ENCODE assay signal across 8 cellular contexts in genomic region chrX:101659601-101660063, GRCh38. TPM values are rescaled to one million over a fixed set of nuclear protein-coding genes. Genes with fewer than 3 reads are reported as not detected.
DNase-seq lines count a peak whose midpoint lies in the region; ATAC-seq, FAIRE-seq and TF ChIP-seq lines count a peak whose summit lies in the region.

Gene ARMCX2, minus strand, starts transcription at chrX:101659850. Its CDS starts 2,262 bp downstream, at chrX:101657588.

- peak; percentile 81 for TF ChIP-seq POLR2A in endothelial cell of umbilical vein (IDR thresholded peaks at IDR 0.05; ENCODE audit: low read depth, low read length)

- peaks cover 27% of the 10 kb centered on the region for H3K4me1 Mint-ChIP-seq in activated naive CD4-positive, alpha-beta T cell treated with anti-CD3 and anti-CD28 coated beads for 36 hours (ENCODE audit: low read depth)

- peak within 1 kb of the TSS; percentile 91 for H2AFZ ChIP-seq in endothelial cell of umbilical vein (ENCODE audit: low read depth, low read length)

- FAIRE-seq in endothelial cell of umbilical vein (lab: Jason Lieb, UNC), result peak; percentile 90

- peak within 1 kb of the TSS; percentile 71 to 88 (median 87) for H3K4me3 ChIP-seq in endothelial cell of umbilical vein (replicated peaks in 1 of 3; ENCODE audit: insufficient read depth in 1 of 3, low read depth in 1 of 3, low read length in 3 of 3)

- H3K9me1 ChIP-seq in endothelial cell of umbilical vein (replicated peaks; ENCODE audit: control insufficient read depth, extremely low read depth, insufficient read depth, low read length), result no peaks in the 10 kb centered on the region

- POLR2A ChIA-PET in endothelial cell of umbilical vein (lab: Charles Lee), result interaction anchor here (0.9 to 1.0 kb wide), 2 partner anchors 17 to 98 kb away, joined by 3 to 4 read pairs; no protein-coding TSS in a partner anchor

- dilution Hi-C loops in endothelial cell of umbilical vein (cut with MboI; ENCODE audit: extremely low pct_ligation_motif_present, low sequenced_read_pairs), result no loop called here

- H3K4me2 ChIP-seq in endothelial cell of umbilical vein (ENCODE audit: insufficient read depth, low read length), result peak within 1 kb of the TSS; percentile 82

- H3K9me3 Mint-ChIP-seq in activated naive CD4-positive, alpha-beta T cell treated with anti-CD3 and anti-CD28 coated beads for 36 hours, result no peaks in the 10 kb centered on the region

- H3K79me2 ChIP-seq in endothelial cell of umbilical vein (ENCODE audit: control insufficient read depth, insufficient read depth, low read length), result peaks cover 2% of the 10 kb centered on the region

- no peaks in the 10 kb centered on the region for H3K4me1 ChIP-seq in endothelial cell of umbilical vein (ENCODE audit: control insufficient read depth, extremely low read depth, insufficient read depth, low read length)

- peak within 1 kb of the TSS; percentile 51 for H3K9ac ChIP-seq in endothelial cell of umbilical vein (replicated peaks; ENCODE audit: extremely low read depth, insufficient read depth, low read length)

- peak; percentile 18 for DNase-seq in activated naive CD4-positive, alpha-beta T cell treated with anti-CD3 and anti-CD28 coated beads for 36 hours
- no peak for DNase-seq in activated naive CD4-positive, alpha-beta T cell treated with Interleukin-2 at 50 U/mL for 16 hours
- DNase-seq in SK-MEL-5 (ENCODE audit: low read depth, low spot score), result peak; percentile 38
- peak; percentile 61 for DNase-seq in endothelial cell of umbilical vein (ENCODE audit: low read depth, low spot score)
- no peak for DNase-seq in mesenteric fat pad (ENCODE audit: low spot score)
- peak; percentile 80 for DNase-seq in superior temporal gyrus (ENCODE audit: extremely low spot score)
- DNase-seq in stimulated activated naive CD4-positive, alpha-beta T cell treated with Interleukin-2 at 50 U/mL for 16 hours (lab: John Stamatoyannopoulos, UW), result no peak

- H3K27ac Mint-ChIP-seq in activated naive CD4-positive, alpha-beta T cell treated with anti-CD3 and anti-CD28 coated beads for 36 hours, result peak within 1 kb of the TSS; percentile 8

- intact Hi-C loops in activated naive CD4-positive, alpha-beta T cell treated with anti-CD3 and anti-CD28 coated beads for 36 hours (cut with micrococcal nuclease), result loop anchor here (2.0 kb wide), 2 partner anchors 139 to 251 kb away; partner anchors contain the start of gene HNRNPH2
- intact Hi-C loops in endothelial cell of umbilical vein (cut with micrococcal nuclease), result loop anchor here (1.0 kb wide), 2 partner anchors 23 to 100 kb away; no protein-coding TSS in a partner anchor

- CTCF ChIA-PET in activated naive CD4-positive, alpha-beta T cell treated with anti-CD3 and anti-CD28 coated beads for 36 hours (lab: Charles Lee), result interaction anchor here (0.6 kb wide), 1 partner anchor 244 kb away, joined by 3 read pairs; no protein-coding TSS in a partner anchor
- CTCF ChIA-PET in endothelial cell of umbilical vein (lab: Charles Lee), result interaction anchor here (1.2 kb wide), 1 partner anchor 99 kb away, joined by 7 read pairs; no protein-coding TSS in a partner anchor

- H4K20me1 ChIP-seq in endothelial cell of umbilical vein (replicated peaks; ENCODE audit: control insufficient read depth, extremely low read depth, insufficient read depth, low read length), result no peaks in the 10 kb centered on the region

- peak within 1 kb of the TSS; percentile 18 for H3K27ac ChIP-seq in endothelial cell of umbilical vein (ENCODE audit: insufficient read depth, low read depth, low read length)

- H3K27me3 ChIP-seq in endothelial cell of umbilical vein (ENCODE audit: control insufficient read depth in 2 of 2, insufficient read depth in 2 of 2, low read length in 2 of 2), result peaks cover 0 to 2% of the 10 kb centered on the region in 2 experiments

- TF ChIP-seq CTCF in endothelial cell of umbilical vein (IDR thresholded peaks at IDR 0.05; ENCODE audit: extremely low read depth in 1 of 2, insufficient read depth in 1 of 2, low read depth in 1 of 2, low read length in 2 of 2), result no peak

- in situ Hi-C loops in SK-MEL-5 (cut with HindIII; ENCODE audit: low pct_unique_long_range_greater_than_20kb, low sequenced_read_pairs), result no loop called here

- H3K36me3 ChIP-seq in endothelial cell of umbilical vein (ENCODE audit: control insufficient read depth in 2 of 2, extremely low read depth in 1 of 2, insufficient read depth in 2 of 2, low read length in 2 of 2), result peaks cover 0 to 8% of the 10 kb centered on the region in 2 experiments

- no peaks in the 10 kb centered on the region for H3K9me3 ChIP-seq in endothelial cell of umbilical vein (replicated peaks; ENCODE audit: control insufficient read depth, insufficient read depth, low read length)

- no peaks in the 10 kb centered on the region for H3K36me3 Mint-ChIP-seq in activated naive CD4-positive, alpha-beta T cell treated with anti-CD3 and anti-CD28 coated beads for 36 hours (ENCODE audit: low read depth)

- no TSS peak for BruUV-seq in endothelial cell of umbilical vein (replicated peaks; lab: Mats Ljungman, UMichigan)

- H3K27me3 Mint-ChIP-seq in activated naive CD4-positive, alpha-beta T cell treated with anti-CD3 and anti-CD28 coated beads for 36 hours (ENCODE audit: low read depth), result no peaks in the 10 kb centered on the region

- H3K4me3 Mint-ChIP-seq in activated naive CD4-positive, alpha-beta T cell treated with anti-CD3 and anti-CD28 coated beads for 36 hours, result peak within 1 kb of the TSS; percentile 76

- ATAC-seq in HG03432 (IDR thresholded peaks at IDR 0.05; ENCODE audit: unreplicated experiment), result peak; percentile 65

TF ChIP-seq in endothelial cell of umbilical vein, 7 proteins besides CTCF, POLR2A, EP300 and RAD21:
- peak; percentile 79 for TF ChIP-seq MAX (IDR thresholded peaks at IDR 0.05; ENCODE audit: insufficient read depth, insufficient read length)
- TF ChIP-seq JUN (IDR thresholded peaks at IDR 0.05; ENCODE audit: borderline replicate concordance, insufficient read depth, insufficient read length, low read depth), result no peak
- no peak for TF ChIP-seq EZH2 (IDR thresholded peaks at IDR 0.05; ENCODE audit: borderline replicate concordance, low read depth, low read length, severe bottlenecking)
- no peak for TF ChIP-seq MYC (IDR thresholded peaks at IDR 0.05; ENCODE audit: low read depth, low read length)
- no peak for TF ChIP-seq FOS (IDR thresholded peaks at IDR 0.05; ENCODE audit: borderline replicate concordance, insufficient read depth, low read length)
- no peak for TF ChIP-seq GATA2 (IDR thresholded peaks at IDR 0.05; ENCODE audit: insufficient read depth, insufficient read length, low read depth, low read length)
- peak; percentile 54 for TF ChIP-seq POLR2AphosphoS5 (IDR thresholded peaks at IDR 0.05; ENCODE audit: insufficient read depth, low read depth, low read length)

RNA-seq across cellular contexts. Expression of gene ARMCX2, which starts in this region (rescaled TPM):
- 10 to 100 TPM in 1 of 2 experiments, 1 to 10 TPM in 1; 9.3 to 10.9 TPM for total RNA-seq in activated naive CD4-positive, alpha-beta T cell treated with anti-CD3 and anti-CD28 coated beads for 36 hours
- 40.8 and 43.2 TPM in 2 replicates for total RNA-seq in SK-MEL-5 (2014; rRNA removed; shearing (Covaris generic))
- 17.6 and 24.0 TPM in 2 replicates for polyA plus RNA-seq in SK-MEL-5 (2015; cell fraction: cytosol; rRNA removed)
- polyA plus RNA-seq in SK-MEL-5 (2015; cell fraction: nucleus; rRNA removed), result 111 and 674 TPM in 2 replicates
- total RNA-seq in endothelial cell of umbilical vein (75.2 and 103 TPM in 2 replicates), mesenteric fat pad (20.1 TPM)
- polyA plus RNA-seq in endothelial cell of umbilical vein, result 37.4 and 41.4 TPM in 2 replicates
- polyA plus RNA-seq in endothelial cell of umbilical vein (2011; cell fraction: cytosol; rRNA removed), result 40.9 and 42.6 TPM in 2 replicates
- polyA plus RNA-seq in endothelial cell of umbilical vein (2011; cell fraction: nucleus; rRNA removed), result 77.1 and 83.6 TPM in 2 replicates
- 90.2 and 114 TPM in 2 replicates for polyA plus RNA-seq in endothelial cell of umbilical vein (2012)
- 61.3 and 76.6 TPM in 2 replicates for polyA minus RNA-seq in endothelial cell of umbilical vein
- not detected for polyA minus RNA-seq in endothelial cell of umbilical vein (2011; cell fraction: cytosol; rRNA and poly(A)+ RNA removed)
- polyA minus RNA-seq in endothelial cell of umbilical vein (2011; cell fraction: nucleus; rRNA and poly(A)+ RNA removed), result 18.7 and 24.0 TPM in 2 replicates

Comparison
In these comparisons a context has a peak if more than half of its experiments do, and no peak if none do; other contexts are left out.
1. DNase-seq: peak in activated naive CD4-positive, alpha-beta T cell treated with anti-CD3 and anti-CD28 coated beads for 36 hours (single experiment), SK-MEL-5 (single experiment), endothelial cell of umbilical vein (single experiment) and superior temporal gyrus (single experiment); none in activated naive CD4-positive, alpha-beta T cell treated with Interleukin-2 at 50 U/mL for 16 hours (single experiment), mesenteric fat pad (single experiment) and stimulated activated naive CD4-positive, alpha-beta T cell treated with Interleukin-2 at 50 U/mL for 16 hours (single experiment).